ENCODE assay signal across 9 cellular contexts in the genomic region with DNA sequence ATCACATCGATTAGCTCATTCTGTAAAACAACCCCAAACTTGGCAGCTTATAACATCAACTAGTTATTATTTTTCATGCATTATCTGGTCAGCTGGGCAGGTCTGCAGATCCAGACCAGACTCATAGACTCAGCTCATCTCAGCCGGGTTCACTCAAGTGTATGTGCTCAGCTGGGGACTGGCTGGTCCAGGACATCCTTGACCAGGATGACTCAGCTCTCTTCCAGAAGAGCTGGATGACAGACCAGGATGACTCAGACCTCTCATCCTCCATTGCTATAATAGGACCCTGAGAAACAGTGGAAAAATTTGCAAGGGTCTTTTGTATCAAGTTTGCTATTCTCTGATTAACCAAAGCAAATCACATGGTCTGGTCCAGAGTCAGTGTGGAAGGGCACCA.
DNase-seq lines count a peak whose midpoint lies in the region; ATAC-seq, FAIRE-seq and TF ChIP-seq lines count a peak whose summit lies in the region.
"Had no signal": no experiment of that assay in that cellular context is flagged by ENCODE, and none has a peak within 500 bp of the region (broad histone marks: within the 10 kb centered on the region; RNA-seq: fewer than 3 reads in every experiment).

No MANE protein-coding gene starts in this region.

- H3K27ac ChIP-seq in astrocyte (ENCODE audit: low read depth, low read length) = peak overlapping the region; percentile 74
- H3K27ac ChIP-seq in caudate nucleus (ENCODE audit: low read depth, low read length) = no peak overlapping the region

- peak; percentile 81 for FAIRE-seq in astrocyte (lab: Jason Lieb, UNC)

- H3K27me3 ChIP-seq in BJ (ENCODE audit: control insufficient read depth, insufficient read depth, low read length) (no peaks in the 10 kb centered on the region), astrocyte (ENCODE audit: insufficient read depth, low read length) (no peaks in the 10 kb centered on the region)

- peak overlapping the region; percentile 26 for H3K27ac Mint-ChIP-seq in astrocyte (ENCODE audit: unreplicated experiment)

- no peaks in the 10 kb centered on the region for H3K36me3 Mint-ChIP-seq in astrocyte (ENCODE audit: low read depth, unreplicated experiment)

- peaks cover 16% of the 10 kb centered on the region for H3K4me1 Mint-ChIP-seq in astrocyte (ENCODE audit: low read depth, unreplicated experiment)

- no peaks in the 10 kb centered on the region for H4K20me1 ChIP-seq in astrocyte (ENCODE audit: insufficient read depth, low read length)

- ATAC-seq in HG02623 (IDR thresholded peaks at IDR 0.05; ENCODE audit: unreplicated experiment) = no peak

- H3K9ac ChIP-seq in astrocyte (ENCODE audit: low read length) = no peak overlapping the region

- H3K36me3 ChIP-seq in BJ (ENCODE audit: control insufficient read depth, insufficient read depth, low read length) (no peaks in the 10 kb centered on the region), astrocyte (ENCODE audit: insufficient read depth, low read length) (no peaks in the 10 kb centered on the region)

- H2AFZ ChIP-seq in astrocyte (ENCODE audit: low read depth, low read length) = no peak overlapping the region

- H3K4me1 ChIP-seq in astrocyte (ENCODE audit: insufficient read depth, low read length) = peaks cover 14% of the 10 kb centered on the region

- H3K9me3 ChIP-seq in astrocyte (ENCODE audit: insufficient read depth, low read depth, low read length) = no peaks in the 10 kb centered on the region

- H3K79me2 ChIP-seq in astrocyte (ENCODE audit: insufficient read depth, low read length) = no peaks in the 10 kb centered on the region

- peak; percentile 40 for DNase-seq in BJ (ENCODE audit: low read depth)
- peak; percentile 96 for DNase-seq in M059J (ENCODE audit: low read depth)
- peak; percentile 92 for DNase-seq in astrocyte (ENCODE audit: low read depth)
- DNase-seq in kidney tubule cell (ENCODE audit: low spot score) = peak; percentile 94
- no peak for DNase-seq in stimulated activated naive CD4-positive, alpha-beta T cell (lab: John Stamatoyannopoulos, UW)
- no peak for DNase-seq in ecto neural progenitor cell (ENCODE audit: low spot score)
- no peak for DNase-seq in caudate nucleus (lab: John Stamatoyannopoulos, UW)
- DNase-seq: SIG-M5 had no signal

- POLR2A ChIA-PET in BJ (lab: Charles Lee) = no interaction called here

- no peaks in the 10 kb centered on the region for H3K9me3 Mint-ChIP-seq in astrocyte (ENCODE audit: unreplicated experiment)

- H3K4me3 ChIP-seq in BJ (ENCODE audit: low read depth, low read length) (no peak overlapping the region), astrocyte (ENCODE audit: insufficient read depth, low read depth, low read length) (no peak overlapping the region)

- H3K4me3 Mint-ChIP-seq in astrocyte (ENCODE audit: unreplicated experiment) = no peak overlapping the region

- TF ChIP-seq CTCF in BJ (IDR thresholded peaks at IDR 0.05; ENCODE audit: insufficient read depth, low read depth, low read length) = no peak
- TF ChIP-seq CTCF in astrocyte (IDR thresholded peaks at IDR 0.05; ENCODE audit: insufficient read depth, low read depth, low read length) = no peak

- no peaks in the 10 kb centered on the region for H3K27me3 Mint-ChIP-seq in astrocyte (ENCODE audit: low read depth, unreplicated experiment)

- H3K4me2 ChIP-seq in astrocyte (ENCODE audit: low read length) = peak overlapping the region; percentile 46

- CTCF ChIA-PET in BJ (lab: Yijun Ruan, JAX) = interaction anchor here (0.6 to 3.5 kb wide), 12 partner anchors 9 to 853 kb away, joined by 3 to 17 read pairs (median 3); no protein-coding TSS in a partner anchor

Comparison
In these comparisons a context has a peak if more than half of its experiments do, and no peak if none do; other contexts are left out.
1. DNase-seq: peak in BJ (single experiment), M059J (single experiment), astrocyte (single experiment) and kidney tubule cell (single experiment); none in stimulated activated naive CD4-positive, alpha-beta T cell (0 of 6), ecto neural progenitor cell (single experiment) and caudate nucleus (0 of 61).